ENCODE assay signal across 19 cellular contexts in genomic region chr3:175885196-175885766, GRCh38.
"Had no signal": no experiment of that assay in that cellular context is flagged by ENCODE, and none has a peak within 500 bp of the region (broad histone marks: within the 10 kb centered on the region; RNA-seq: fewer than 3 reads in every experiment).

No MANE protein-coding gene starts in this region.

- H3K27me3 ChIP-seq: gastroesophageal sphincter, right lobe of liver, suprapubic skin had no signal

- H3K27ac ChIP-seq: dorsolateral prefrontal cortex, gastroesophageal sphincter, psoas muscle, right lobe of liver, suprapubic skin had no signal

- H3K4me3 Mint-ChIP-seq: activated B cell treated with CpG ODN at 0.5 μM for 24 hours; activated CD8-positive, alpha-beta T cell treated with anti-CD3 and anti-CD28 coated beads for 36 hours; activated T-cell treated with anti-CD3 and anti-CD28 coated beads, Interleukin-2, amount 50 U/mL, for 72 hours; endodermal cell; natural killer cell; stimulated activated naive CD8-positive, alpha-beta T cell treated with anti-CD3 and anti-CD28 coated beads, Interleukin-15, Interleukin-2, amounts not matched to agents 100 ng/mL and 50 ng/mL, for 24 hours; T-helper 1 cell treated with Interleukin-12 subunit alpha and Interleukin-12 subunit beta and Interleukin-4 antibody, amounts not matched to agents 30 μg/mL and 1 μg/mL, for 36 hours had no signal

- H3K9me3 ChIP-seq: psoas muscle, right lobe of liver had no signal

- H3K4me3 ChIP-seq: dorsolateral prefrontal cortex, gastroesophageal sphincter, psoas muscle, right lobe of liver, suprapubic skin had no signal

- H3K36me3 ChIP-seq: gastroesophageal sphincter, right lobe of liver, suprapubic skin had no signal

- H3K4me1 Mint-ChIP-seq: activated B cell treated with CpG ODN at 0.5 μM for 24 hours, endodermal cell, natural killer cell had no signal

- ATAC-seq: activated CD8-positive, alpha-beta T cell treated with anti-CD3 and anti-CD28 coated beads for 36 hours; activated naive CD4-positive, alpha-beta T cell treated with anti-CD3 and anti-CD28 coated beads, Interleukin-2, amount 50 U/mL, for 72 hours; activated T-cell treated with anti-CD3 and anti-CD28 coated beads, Interleukin-2, amount 50 U/mL, for 72 hours; gastroesophageal sphincter; left lobe of liver; natural killer cell; psoas muscle; right lobe of liver had no signal

- H3K27me3 Mint-ChIP-seq: activated B cell treated with CpG ODN at 0.5 μM for 24 hours; activated CD8-positive, alpha-beta T cell treated with anti-CD3 and anti-CD28 coated beads for 36 hours; stimulated activated naive CD8-positive, alpha-beta T cell treated with anti-CD3 and anti-CD28 coated beads, Interleukin-15, Interleukin-2, amounts not matched to agents 100 ng/mL and 50 ng/mL, for 24 hours had no signal

- H3K4me1 ChIP-seq: gastroesophageal sphincter, psoas muscle, right lobe of liver, suprapubic skin had no signal

- H3K27ac Mint-ChIP-seq: activated B cell treated with CpG ODN at 0.5 μM for 24 hours; activated CD8-positive, alpha-beta T cell treated with anti-CD3 and anti-CD28 coated beads for 36 hours; activated naive CD4-positive, alpha-beta T cell treated with anti-CD3 and anti-CD28 coated beads, Interleukin-2, amount 50 U/mL, for 72 hours; activated T-cell treated with anti-CD3 and anti-CD28 coated beads, Interleukin-2, amount 50 U/mL, for 72 hours; endodermal cell; natural killer cell; stimulated activated naive CD8-positive, alpha-beta T cell treated with anti-CD3 and anti-CD28 coated beads, Interleukin-15, Interleukin-2, amounts not matched to agents 100 ng/mL and 50 ng/mL, for 24 hours; T-helper 1 cell treated with Interleukin-12 subunit alpha and Interleukin-12 subunit beta and Interleukin-4 antibody, amounts not matched to agents 30 μg/mL and 1 μg/mL, for 36 hours had no signal

- H3K36me3 Mint-ChIP-seq: activated naive CD4-positive, alpha-beta T cell treated with anti-CD3 and anti-CD28 coated beads, Interleukin-2, amount 50 U/mL, for 72 hours; natural killer cell had no signal

- DNase-seq: activated B cell treated with CpG ODN at 0.5 μM for 24 hours; activated CD4-positive, alpha-beta T cell treated with anti-CD3 and anti-CD28 coated beads for 48 hours; activated CD8-positive, alpha-beta memory T cell treated with anti-CD3 and anti-CD28 coated beads, Interleukin-2, amount 50 U/mL, for 4 hours; activated CD8-positive, alpha-beta T cell treated with anti-CD3 and anti-CD28 coated beads for 36 hours; activated gamma-delta T cell; activated T-cell treated with anti-CD3 and anti-CD28 coated beads, Interleukin-2, amount 50 U/mL, for 72 hours; dorsolateral prefrontal cortex; endodermal cell; natural killer cell; occipital lobe; right lobe of liver; trophoblast cell had no signal
